ENCODE assay signal across 26 cellular contexts in genomic region chr5:137659209-137659608, GRCh38.
"Had no signal": no experiment of that assay in that cellular context is flagged by ENCODE, and none has a peak within 500 bp of the region (broad histone marks: within the 10 kb centered on the region; RNA-seq: fewer than 3 reads in every experiment).

No MANE protein-coding gene starts in this region.

- H3K27me3 ChIP-seq: neural progenitor cell, neutrophil, right lobe of liver, suprapubic skin, transverse colon, upper lobe of left lung, vagina had no signal

- DNase-seq: hippocampal formation; kidney glomerular epithelial cell; left cardiac atrium; lower lobe of right lung; mammary epithelial cell; mesenchymal stem cell; naive B cell; natural killer cell; nephron progenitor cell; occipital lobe; psoas muscle; right lobe of liver; stimulated activated CD4-positive, alpha-beta T cell treated with anti-CD3 and anti-CD28 coated beads, Interleukin-12 subunit alpha, Interleukin-12 subunit beta, amount 100 ng/mL, for 4 hours; stimulated activated CD4-positive, alpha-beta T cell treated with anti-CD3 and anti-CD28 coated beads, Interleukin-15, amount 100 ng/mL, for 24 hours; stimulated activated CD4-positive, alpha-beta T cell treated with anti-CD3 and anti-CD28 coated beads, Interleukin-2, amount 100 ng/mL, for 24 hours; stimulated activated CD4-positive, alpha-beta T cell treated with anti-CD3 and anti-CD28 coated beads, Interleukin-4, amount 100 ng/mL, for 1 hour; stimulated activated naive CD4-positive, alpha-beta T cell; transverse colon; upper lobe of left lung had no signal

- H3K4me1 ChIP-seq: lower lobe of right lung, neural progenitor cell, right lobe of liver, transverse colon had no signal

- H3K27ac ChIP-seq: lower lobe of right lung, neural progenitor cell, neutrophil, parathyroid adenoma, psoas muscle, right lobe of liver, skin epidermis, suprapubic skin, transverse colon, upper lobe of left lung had no signal

- H3K36me3 ChIP-seq: lower lobe of right lung, neural progenitor cell, neutrophil, right lobe of liver, transverse colon, upper lobe of left lung, vagina had no signal

- ATAC-seq: left cardiac atrium, left lobe of liver, lower lobe of right lung, natural killer cell, psoas muscle, right lobe of liver had no signal

- H3K9me3 ChIP-seq: lower lobe of right lung, neutrophil, psoas muscle, right lobe of liver, suprapubic skin, transverse colon, upper lobe of left lung, vagina had no signal

- H3K4me3 ChIP-seq: lower lobe of right lung, neural progenitor cell, psoas muscle, right lobe of liver, skin epidermis, suprapubic skin, transverse colon, upper lobe of left lung, vagina had no signal
